ENCODE assay signal across 21 cellular contexts in the genomic region with DNA sequence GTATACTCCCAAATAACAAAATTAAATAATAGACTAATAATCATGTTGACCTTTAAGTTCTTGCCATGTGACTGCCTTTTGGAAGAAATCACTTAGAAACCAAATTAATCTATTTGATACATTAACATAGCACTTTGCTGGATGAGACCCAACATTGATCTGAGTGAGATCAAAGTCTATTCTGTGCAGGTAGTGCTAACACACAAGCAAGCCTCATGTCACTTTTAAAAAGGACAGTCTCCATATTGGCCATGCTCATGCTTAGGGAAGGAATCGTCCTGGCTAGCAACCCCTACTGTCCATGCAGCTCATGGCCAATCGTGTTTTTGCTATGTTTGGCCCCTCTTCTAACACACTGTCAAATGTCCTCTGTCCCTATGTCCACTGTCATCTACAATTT.
"Had no signal": no experiment of that assay in that cellular context is flagged by ENCODE, and none has a peak within 500 bp of the region (broad histone marks: within the 10 kb centered on the region; RNA-seq: fewer than 3 reads in every experiment).

No MANE protein-coding gene starts in this region.

- H3K9me3 ChIP-seq: left lung, ovary, right atrium auricular region, suprapubic skin, thoracic aorta, tibial artery, vagina had no signal

- H3K4me3 ChIP-seq: left lung, lung, ovary, right atrium auricular region, skin epidermis, spleen, suprapubic skin, thoracic aorta, tibial artery, vagina had no signal

- H3K27me3 ChIP-seq: left lung, ovary, right atrium auricular region, spleen, suprapubic skin, tibial artery, vagina had no signal

- ATAC-seq: left cardiac atrium; left lung; naive thymus-derived CD4-positive, alpha-beta T cell; natural killer cell treated with Interleukin-12 subunit alpha and Interleukin-12 subunit beta and Interleukin-15 and Interleukin-18, amount 100 ng/mL, for 72 hours; sciatic nerve; stimulated activated effector memory CD8-positive, alpha-beta T cell treated with anti-CD3 and anti-CD28 coated beads, Interleukin-12 subunit alpha, Interleukin-12 subunit beta, amount 100 ng/mL, for 72 hours had no signal

- H3K27ac ChIP-seq: left lung, ovary, right atrium auricular region, skin epidermis, spleen, suprapubic skin, thoracic aorta, tibial artery, vagina had no signal

- FAIRE-seq: keratinocyte had no signal

- DNase-seq: hippocampal formation; kidney glomerular epithelial cell; left cardiac atrium; mesendoderm; naive thymus-derived CD4-positive, alpha-beta T cell; ovary; spleen; stimulated activated CD4-positive, alpha-beta T cell treated with anti-CD3 and anti-CD28 coated beads, Interleukin-4, amount 100 ng/mL, for 24 hours; stimulated activated naive CD4-positive, alpha-beta T cell; tibial artery had no signal

- H3K36me3 ChIP-seq: left lung, ovary, right atrium auricular region, spleen, suprapubic skin, thoracic aorta, vagina had no signal

- H3K4me1 ChIP-seq: left lung, right atrium auricular region, spleen, suprapubic skin, vagina had no signal
